Comparison of ENCODE assay signal across 8 cellular contexts in genomic region chr20:48827880-48828733, GRCh38. TPM values are rescaled to one million over a fixed set of nuclear protein-coding genes. Genes with fewer than 3 reads are reported as not detected.
DNase-seq lines count a peak whose midpoint lies in the region; ATAC-seq and TF ChIP-seq lines count a peak whose summit lies in the region.

PREX1 (minus strand) TSS chr20:48827999; CDS start chr20:48827860, 139 bp downstream.

- peak within 1 kb of the TSS; percentile 94 to 100 (median 98) for H3K27ac Mint-ChIP-seq in CD14-positive monocyte
- peak within 1 kb of the TSS; percentile 95 for H3K27ac Mint-ChIP-seq in activated naive CD4-positive, alpha-beta T cell treated with anti-CD3 and anti-CD28 coated beads, Interleukin-2, amount 10 ng/mL, durations not matched to agents 7 days and 5 days
- peak within 1 kb of the TSS; percentile 91 for H3K27ac Mint-ChIP-seq in glutamatergic neuron (ENCODE audit: unreplicated experiment)
- peak within 1 kb of the TSS; percentile 61 for H3K27ac Mint-ChIP-seq in osteocyte (ENCODE audit: unreplicated experiment)

- H3K4me3 ChIP-seq in SK-N-SH (ENCODE audit: low read depth in 2 of 2, low read length in 1 of 2) (peak within 1 kb of the TSS; percentile 66 to 70), testis (peak within 1 kb of the TSS; percentile 58 to 69)

- H3K4me1 ChIP-seq in SK-N-SH (ENCODE audit: control insufficient read depth in 1 of 2, insufficient read depth in 2 of 2, low read depth in 1 of 2, low read length in 1 of 2) (peaks cover 5 to 40% of the 10 kb centered on the region in 2 experiments; a peak in 3 of 4 replicates), testis (peaks cover 10% of the 10 kb centered on the region)

- TF ChIP-seq RAD21 in SK-N-SH (IDR thresholded peaks at IDR 0.05; ENCODE audit: low read length), result no peak

- H3K27me3 ChIP-seq in SK-N-SH (ENCODE audit: insufficient read depth), result no peaks in the 10 kb centered on the region
- H3K27me3 ChIP-seq in testis, result no peaks in the 10 kb centered on the region

- H3K4me1 Mint-ChIP-seq in CD14-positive monocyte (peaks cover 70% of the 10 kb centered on the region), glutamatergic neuron (ENCODE audit: low read depth, unreplicated experiment) (peaks cover 31% of the 10 kb centered on the region), osteocyte (ENCODE audit: unreplicated experiment) (peaks cover 58% of the 10 kb centered on the region)
- peaks cover 39% of the 10 kb centered on the region for H3K4me1 Mint-ChIP-seq in activated naive CD4-positive, alpha-beta T cell treated with anti-CD3 and anti-CD28 coated beads, Interleukin-2, amount 10 ng/mL, durations not matched to agents 7 days and 5 days

- TF ChIP-seq CTCF in CD14-positive monocyte (IDR thresholded peaks at IDR 0.05) (peak; percentile 7), SK-N-SH (IDR thresholded peaks at IDR 0.05) (no peak), glutamatergic neuron (IDR thresholded peaks at IDR 0.05; ENCODE audit: partially characterized antibody, unreplicated experiment) (no peak), osteocyte (IDR thresholded peaks at IDR 0.05) (peak; percentile 6), testis (IDR thresholded peaks at IDR 0.05) (peak in 2 of 3 experiments; percentile 6 to 30)

- ATAC-seq in GM19351 (IDR thresholded peaks at IDR 0.05; ENCODE audit: unreplicated experiment), result peak; percentile 40
- peak; percentile 37 for ATAC-seq in HG03571 (IDR thresholded peaks at IDR 0.05; ENCODE audit: unreplicated experiment)

- H3K9me3 ChIP-seq in SK-N-SH (no peaks in the 10 kb centered on the region), testis (no peaks in the 10 kb centered on the region)

- DNase-seq in CD14-positive monocyte (ENCODE audit: low spot score) (peak; percentile 81), SK-N-SH (peak; percentile 99), glutamatergic neuron (peak; percentile 83), osteocyte (ENCODE audit: extremely low spot score, unreplicated experiment) (peak; percentile 89), testis (peak; percentile 74)
- peak; percentile 84 for DNase-seq in activated naive CD4-positive, alpha-beta T cell treated with anti-CD3 and anti-CD28 coated beads, Interleukin-2, amount 10 ng/mL, durations not matched to agents 7 days and 5 days

- H3K9ac ChIP-seq in SK-N-SH, result peak within 1 kb of the TSS; percentile 62; the same call in 1 of the 2 replicates

- H3K27me3 Mint-ChIP-seq in CD14-positive monocyte (ENCODE audit: low read depth in 3 of 3) (no peaks in the 10 kb centered on the region), glutamatergic neuron (ENCODE audit: unreplicated experiment) (peaks cover 12% of the 10 kb centered on the region), osteocyte (ENCODE audit: unreplicated experiment) (no peaks in the 10 kb centered on the region)
- peaks cover 65% of the 10 kb centered on the region for H3K27me3 Mint-ChIP-seq in activated naive CD4-positive, alpha-beta T cell treated with anti-CD3 and anti-CD28 coated beads, Interleukin-2, amount 10 ng/mL, durations not matched to agents 7 days and 5 days

- H3K36me3 ChIP-seq in SK-N-SH (replicated peaks in 1 of 2; ENCODE audit: control insufficient read depth in 1 of 2, insufficient read depth in 2 of 2, low read length in 1 of 2), result no peaks in the 10 kb centered on the region
- H3K36me3 ChIP-seq in testis (ENCODE audit: low read depth, missing control alignments), result no peaks in the 10 kb centered on the region

- intact Hi-C loops in CD14-positive monocyte (cut with micrococcal nuclease), result loop anchor here in 1 of 2 donors (2.0 to 10.0 kb wide), 6 partner anchors 17 to 173 kb away; partner anchors contain the start of gene ARFGEF2
- intact Hi-C loops in testis (cut with DNase I; ENCODE audit: low total_unique reads), result no loop called here

- CTCF ChIA-PET in SK-N-SH (lab: Yijun Ruan, JAX), result interaction anchor here (0.6 to 4.3 kb wide), 10 partner anchors 10 to 1664 kb away, joined by 3 to 50 read pairs (median 4); no protein-coding TSS in a partner anchor
- CTCF ChIA-PET in activated naive CD4-positive, alpha-beta T cell treated with anti-CD3 and anti-CD28 coated beads, Interleukin-2, amount 10 ng/mL, durations not matched to agents 7 days and 5 days (lab: Charles Lee), result interaction anchor here (0.9 to 3.5 kb wide), 4 partner anchors 9 to 171 kb away, joined by 3 to 12 read pairs (median 6); no protein-coding TSS in a partner anchor

- POLR2A ChIA-PET in SK-N-SH (lab: Yijun Ruan, JAX), result interaction anchor here (0.7 to 0.9 kb wide), 5 partner anchors 14 to 597 kb away, joined by 3 read pairs; no protein-coding TSS in a partner anchor

- no peak for TF ChIP-seq EP300 in SK-N-SH (IDR thresholded peaks at IDR 0.05; ENCODE audit: borderline replicate concordance in 1 of 2, low read depth in 1 of 2, low read length in 1 of 2)

- peak within 1 kb of the TSS in 1 of 2 experiments; percentile 68; a peak in 1 of 4 replicates for H3K27ac ChIP-seq in SK-N-SH (ENCODE audit: low read depth in 2 of 2, low read length in 1 of 2)
- peak within 1 kb of the TSS; percentile 59 to 68 for H3K27ac ChIP-seq in testis

- H4K20me1 ChIP-seq in SK-N-SH (ENCODE audit: insufficient read depth), result no peaks in the 10 kb centered on the region

- H2AFZ ChIP-seq in SK-N-SH (ENCODE audit: low read depth), result peak within 1 kb of the TSS; percentile 86; the same call in 1 of the 2 replicates

- H3K79me2 ChIP-seq in SK-N-SH (ENCODE audit: insufficient read depth), result peaks cover 13% of the 10 kb centered on the region; the same call in 1 of the 2 replicates

- H3K36me3 Mint-ChIP-seq in CD14-positive monocyte, result peaks cover 9 to 11% of the 10 kb centered on the region in 2 donors
- H3K36me3 Mint-ChIP-seq in activated naive CD4-positive, alpha-beta T cell treated with anti-CD3 and anti-CD28 coated beads, Interleukin-2, amount 10 ng/mL, durations not matched to agents 7 days and 5 days, result peaks cover 22% of the 10 kb centered on the region
- H3K36me3 Mint-ChIP-seq in glutamatergic neuron (ENCODE audit: unreplicated experiment), result peaks cover 5% of the 10 kb centered on the region
- H3K36me3 Mint-ChIP-seq in osteocyte (ENCODE audit: unreplicated experiment), result no peaks in the 10 kb centered on the region

- H3K9me2 ChIP-seq in SK-N-SH, result no peaks in the 10 kb centered on the region

- 28% methylated on average over 13 of the region's 122 CpGs for WGBS in SK-N-SH (ENCODE audit: low lambda C conversion rate)
- WGBS in testis, 2 donors, result 0 to 11% methylated on average over 7 to 30 of the region's 122 CpGs

- H3K4me2 ChIP-seq in SK-N-SH, result peak within 1 kb of the TSS; percentile 87

- H3F3A ChIP-seq in SK-N-SH (replicated peaks; ENCODE audit: insufficient read depth), result peaks cover 20% of the 10 kb centered on the region

- TF ChIP-seq POLR2A in testis (IDR thresholded peaks at IDR 0.05), result no peak

- H3K9me3 Mint-ChIP-seq in CD14-positive monocyte, result peaks cover 0 to 2% (median 0%) of the 10 kb centered on the region in 7 donors
- H3K9me3 Mint-ChIP-seq in activated naive CD4-positive, alpha-beta T cell treated with anti-CD3 and anti-CD28 coated beads, Interleukin-2, amount 10 ng/mL, durations not matched to agents 7 days and 5 days, result no peaks in the 10 kb centered on the region
- H3K9me3 Mint-ChIP-seq in glutamatergic neuron (ENCODE audit: unreplicated experiment), result peaks cover 21% of the 10 kb centered on the region
- no peaks in the 10 kb centered on the region for H3K9me3 Mint-ChIP-seq in osteocyte (ENCODE audit: unreplicated experiment)

- H3K4me3 Mint-ChIP-seq in CD14-positive monocyte (peak within 1 kb of the TSS; percentile 95 to 98), glutamatergic neuron (ENCODE audit: unreplicated experiment) (peak within 1 kb of the TSS; percentile 95), osteocyte (ENCODE audit: unreplicated experiment) (peak within 1 kb of the TSS; percentile 91)
- H3K4me3 Mint-ChIP-seq in activated naive CD4-positive, alpha-beta T cell treated with anti-CD3 and anti-CD28 coated beads, Interleukin-2, amount 10 ng/mL, durations not matched to agents 7 days and 5 days, result peak within 1 kb of the TSS; percentile 90

TF ChIP-seq in SK-N-SH, 30 proteins besides CTCF, POLR2A, EP300 and RAD21:
- TF ChIP-seq MXI1 (IDR thresholded peaks at IDR 0.05; ENCODE audit: low read depth, low read length) (peak; percentile 43; the same call in 1 of the 2 replicates), MAX (IDR thresholded peaks at IDR 0.05; ENCODE audit: low read depth) (no peak), NRF1 (IDR thresholded peaks at IDR 0.05; ENCODE audit: low read depth, low read length) (peak; percentile 52), TAF1 (IDR thresholded peaks at IDR 0.05; ENCODE audit: borderline replicate concordance, low read depth, low read length) (no peak), IRF3 (IDR thresholded peaks at IDR 0.05; ENCODE audit: low read depth, low read length) (peak; percentile 67), SMC3 (IDR thresholded peaks at IDR 0.05; ENCODE audit: low read depth, low read length) (peak; percentile 11; the same call in 1 of the 2 replicates)

RNA-seq across cellular contexts. Expression of gene PREX1, which starts in this region (rescaled TPM):
- polyA plus RNA-seq in CD14-positive monocyte (10 to 100 TPM; 24.3 to 27.5 TPM), SK-N-SH (2012; rRNA removed) (4.2 and 5.3 TPM in 2 replicates), testis (ENCODE audit: insufficient read depth, low read depth, low replicate concordance) (18.0 TPM)
- 2.0 and 3.4 TPM in 2 replicates for polyA plus RNA-seq in SK-N-SH (2012; cell fraction: cytosol; rRNA removed)
- 6.3 and 6.9 TPM in 2 replicates for polyA plus RNA-seq in SK-N-SH (2012; cell fraction: nucleus; rRNA removed)
- total RNA-seq in glutamatergic neuron (ENCODE audit: unreplicated experiment) (235 TPM), osteocyte (22.2 and 24.2 TPM in 2 replicates), testis (10 to 100 TPM; 27.1 to 36.5 TPM)

Comparison
In these comparisons a context has a peak if more than half of its experiments do, and no peak if none do; other contexts are left out.
1. CTCF ChIP-seq: peak in CD14-positive monocyte (single experiment), osteocyte (single experiment) and testis (2 of 3); none in SK-N-SH (single experiment) and glutamatergic neuron (single experiment).
2. Peak in every context shown above with its lines, with median percentiles within 50 percentile points of each other: DNase-seq, H3K27ac Mint-ChIP-seq and H3K4me3 Mint-ChIP-seq.